In genomic region chr9:9790216-9790872, GRCh38 we compare ENCODE assay signal across 7 cellular contexts.
DNase-seq lines count a peak whose midpoint lies in the region; ATAC-seq and TF ChIP-seq lines count a peak whose summit lies in the region.

No MANE protein-coding gene starts in this region.

- no peaks in the 10 kb centered on the region for H3K36me3 Mint-ChIP-seq in T-helper 2 cell treated with Interferon-gamma antibody and Interleukin-4, amounts not matched to agents 5 μg/mL and 100 μg/mL, for 36 hours (ENCODE audit: low read depth)

- intact Hi-C loops in Panc1 (cut with micrococcal nuclease; ENCODE audit: unreplicated experiment) = loop anchor here (2.0 kb wide), 1 partner anchor 184 kb away; no protein-coding TSS in a partner anchor

- peak; percentile 76 for ATAC-seq in GM21447 (IDR thresholded peaks at IDR 0.05; ENCODE audit: unreplicated experiment)
- no peak for ATAC-seq in Panc1

- no peak overlapping the region for H3K27ac Mint-ChIP-seq in T-helper 2 cell treated with Interferon-gamma antibody and Interleukin-4, amounts not matched to agents 5 μg/mL and 100 μg/mL, for 36 hours

- no peak overlapping the region for H3K4me3 ChIP-seq in GM12864 (ENCODE audit: low read depth, low read length)
- H3K4me3 ChIP-seq in Panc1 (ENCODE audit: low read depth in 2 of 2, low read length in 2 of 2) = no peak overlapping the region
- no peak overlapping the region for H3K4me3 ChIP-seq in fibroblast of villous mesenchyme (ENCODE audit: low read depth, low read length)

- no peaks in the 10 kb centered on the region for H3K27me3 ChIP-seq in Panc1 (ENCODE audit: control insufficient read depth, insufficient read depth, low read length)

- POLR2A ChIA-PET in Panc1 (lab: Charles Lee) = no interaction called here

- peak; percentile 4 for DNase-seq in GM12864 (ENCODE audit: low read depth)
- DNase-seq in KG1 (lab: John Stamatoyannopoulos, UW) = peak; percentile 3
- DNase-seq in Panc1 (ENCODE audit: low read depth, low spot score) = peak; percentile 13
- DNase-seq in fibroblast of villous mesenchyme (ENCODE audit: low read depth) = peak; percentile 29
- peak; percentile 68 for DNase-seq in renal cortical epithelial cell (ENCODE audit: low read depth)
- no peak for DNase-seq in T-helper 2 cell treated with Interferon-gamma antibody and Interleukin-4, amounts not matched to agents 5 μg/mL and 100 μg/mL, for 36 hours (ENCODE audit: low spot score)

- H3K4me3 Mint-ChIP-seq in T-helper 2 cell treated with Interferon-gamma antibody and Interleukin-4, amounts not matched to agents 5 μg/mL and 100 μg/mL, for 36 hours = no peak overlapping the region

- H3K4me1 ChIP-seq in Panc1 (ENCODE audit: control insufficient read depth, insufficient read depth, low read length) = no peaks in the 10 kb centered on the region

- in situ Hi-C loops in Panc1 (cut with HindIII; ENCODE audit: low pct_unique_long_range_greater_than_20kb, low sequenced_read_pairs) = no loop called here

- no peaks in the 10 kb centered on the region for H3K27me3 Mint-ChIP-seq in T-helper 2 cell treated with Interferon-gamma antibody and Interleukin-4, amounts not matched to agents 5 μg/mL and 100 μg/mL, for 36 hours (ENCODE audit: low read depth)

- peak; percentile 65 for TF ChIP-seq CTCF in GM12864 (IDR thresholded peaks at IDR 0.05; ENCODE audit: low read depth, low read length, missing control alignments)
- TF ChIP-seq CTCF in Panc1 (IDR thresholded peaks at IDR 0.05) = peak; percentile 65
- peak; percentile 65 for TF ChIP-seq CTCF in fibroblast of villous mesenchyme (IDR thresholded peaks at IDR 0.05; ENCODE audit: insufficient read depth, low read depth, low read length)

- CTCF ChIA-PET in Panc1 (lab: Charles Lee) = interaction anchor here (0.7 kb wide), 1 partner anchor 153 kb away, joined by 6 read pairs; no protein-coding TSS in a partner anchor

- no peaks in the 10 kb centered on the region for H3K4me1 Mint-ChIP-seq in T-helper 2 cell treated with Interferon-gamma antibody and Interleukin-4, amounts not matched to agents 5 μg/mL and 100 μg/mL, for 36 hours (ENCODE audit: low read depth)

- no peaks in the 10 kb centered on the region for H3K9me3 Mint-ChIP-seq in T-helper 2 cell treated with Interferon-gamma antibody and Interleukin-4, amounts not matched to agents 5 μg/mL and 100 μg/mL, for 36 hours

- H3K9me3 ChIP-seq in Panc1 (ENCODE audit: control insufficient read depth, insufficient read depth, low read depth, low read length) = no peaks in the 10 kb centered on the region

- BruUV-seq in Panc1 (replicated peaks; lab: Mats Ljungman, UMichigan) = no TSS peak

- H3K36me3 ChIP-seq in Panc1 (ENCODE audit: control insufficient read depth, insufficient read depth, low read length) = no peaks in the 10 kb centered on the region

- no peak overlapping the region for H3K27ac ChIP-seq in Panc1 (ENCODE audit: low read length)
